ENCODE assay signal across 1 cellular context in the genomic region with DNA sequence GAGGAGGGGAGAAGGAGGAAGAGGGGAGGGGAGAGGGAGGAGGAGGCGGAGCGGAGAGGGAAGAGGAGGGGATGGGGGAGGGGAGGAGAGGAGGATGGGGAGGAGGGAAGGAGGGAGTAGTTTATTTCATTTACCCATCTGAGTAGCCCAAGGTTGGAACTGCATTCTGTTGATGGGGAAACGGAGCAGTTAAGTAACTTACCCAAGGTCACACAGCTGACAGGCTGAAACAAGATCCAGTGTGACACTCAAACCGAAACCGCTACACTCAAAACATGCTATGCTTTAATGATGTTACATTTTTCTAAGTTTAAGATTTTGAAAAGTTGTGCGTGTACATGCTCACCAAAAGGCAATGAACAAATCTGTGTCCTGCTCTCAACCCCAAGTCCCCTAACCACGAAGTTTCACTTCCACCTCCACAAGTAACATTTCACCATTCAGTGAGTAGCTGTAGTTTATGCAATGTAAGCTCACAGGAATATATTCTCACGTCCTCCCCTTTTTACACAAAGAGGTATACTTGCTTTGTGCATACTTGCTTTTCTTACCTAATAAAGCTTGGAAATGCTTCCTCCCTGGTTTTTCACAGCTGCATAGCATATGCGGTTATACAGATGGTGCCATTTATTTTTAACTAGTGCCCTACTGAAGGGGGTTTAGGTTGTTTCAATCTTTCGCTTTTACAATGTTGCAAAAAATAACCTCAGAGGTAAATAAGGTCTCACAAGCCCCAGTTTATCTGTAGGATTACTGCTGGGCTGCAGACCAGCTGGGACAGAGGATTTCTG.
TF ChIP-seq lines count a peak whose summit lies in the region.

No MANE protein-coding gene starts in this region.

TF ChIP-seq in WTC11, 78 proteins besides CTCF, POLR2A, EP300 and RAD21 (continued from another document):
- TF ChIP-seq, protein P1, sequence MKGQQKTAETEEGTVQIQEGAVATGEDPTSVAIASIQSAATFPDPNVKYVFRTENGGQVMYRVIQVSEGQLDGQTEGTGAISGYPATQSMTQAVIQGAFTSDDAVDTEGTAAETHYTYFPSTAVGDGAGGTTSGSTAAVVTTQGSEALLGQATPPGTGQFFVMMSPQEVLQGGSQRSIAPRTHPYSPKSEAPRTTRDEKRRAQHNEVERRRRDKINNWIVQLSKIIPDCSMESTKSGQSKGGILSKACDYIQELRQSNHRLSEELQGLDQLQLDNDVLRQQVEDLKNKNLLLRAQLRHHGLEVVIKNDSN (CRISPR knock-in tag; IDR thresholded peaks at IDR 0.05) = no peak
- TF ChIP-seq SMAD4 (CRISPR knock-in tag; IDR thresholded peaks at IDR 0.05) = no peak
- TF ChIP-seq MYBL2 (CRISPR knock-in tag; IDR thresholded peaks at IDR 0.05) = no peak
- no peak for TF ChIP-seq OVOL2 (CRISPR knock-in tag; IDR thresholded peaks at IDR 0.05; ENCODE audit: borderline replicate concordance)
